Comparison of ENCODE assay signal across 8 cellular contexts in the genomic region with DNA sequence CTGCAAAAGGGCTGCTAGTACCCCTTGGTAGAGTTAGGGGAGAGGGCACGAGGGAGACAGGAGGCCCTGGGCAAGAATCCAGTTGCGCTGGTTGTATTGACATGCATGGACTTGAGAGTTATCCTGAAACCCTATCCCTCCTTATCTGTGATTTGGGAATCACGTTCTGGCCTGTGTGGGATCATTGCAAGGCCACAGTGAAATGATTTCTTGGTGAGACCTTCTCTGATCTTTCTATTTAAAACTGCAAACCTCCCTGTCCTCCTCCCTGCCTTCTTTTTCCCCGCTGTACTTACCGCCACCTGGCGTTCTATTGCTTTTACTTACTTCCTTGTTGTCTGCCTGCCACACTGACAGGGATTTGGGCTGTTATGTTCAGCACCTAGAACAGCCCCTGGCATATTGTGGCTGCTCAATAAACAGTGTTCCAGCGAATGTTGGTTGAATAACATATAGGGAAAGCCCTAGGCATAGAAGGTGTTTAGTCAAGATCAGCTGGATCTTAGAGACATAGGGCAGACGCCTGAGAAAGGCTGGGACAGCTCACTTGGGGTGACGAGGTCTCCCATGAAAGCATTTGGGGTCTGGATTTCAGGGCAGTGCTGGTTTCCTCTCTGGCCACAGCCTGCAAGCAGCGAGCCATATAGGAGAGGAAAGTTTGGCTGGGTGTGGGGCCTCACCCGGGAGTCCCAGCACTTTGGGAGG. TPM values are rescaled to one million over a fixed set of nuclear protein-coding genes. Genes with fewer than 3 reads are reported as not detected.
A peak's percentile ranks its signal among the peaks of the same experiment; 100 is the strongest.
DNase-seq lines count a peak whose midpoint lies in the region; ATAC-seq, FAIRE-seq and TF ChIP-seq lines count a peak whose summit lies in the region.

No MANE protein-coding gene starts in this region.

- H3K27me3 ChIP-seq in BJ (ENCODE audit: control insufficient read depth, insufficient read depth, low read length), result peaks cover 25% of the 10 kb centered on the region
- no peaks in the 10 kb centered on the region for H3K27me3 ChIP-seq in body of pancreas
- peaks cover 4% of the 10 kb centered on the region for H3K27me3 ChIP-seq in lower lobe of right lung (ENCODE audit: low read depth)

- POLR2A ChIA-PET in BJ (lab: Charles Lee), result no interaction called here

- no peak overlapping the region for H3K4me3 ChIP-seq in BJ (ENCODE audit: low read depth, low read length)
- H3K4me3 ChIP-seq in body of pancreas, result no peak overlapping the region
- no peak overlapping the region for H3K4me3 ChIP-seq in lower lobe of right lung

- no peak for ATAC-seq in body of pancreas
- peak; percentile 59 to 70 for ATAC-seq in lower lobe of right lung

- peaks cover 16% of the 10 kb centered on the region for H3K4me1 ChIP-seq in body of pancreas
- H3K4me1 ChIP-seq in lower lobe of right lung, result peaks cover 40% of the 10 kb centered on the region

- CTCF ChIA-PET in BJ (lab: Yijun Ruan, JAX), result interaction anchor here (1.1 to 2.4 kb wide), 6 partner anchors 9 to 165 kb away, joined by 3 to 6 read pairs (median 4); partner anchors contain the start of gene ALPL

- DNase-seq in BJ (ENCODE audit: low read depth) (no peak), GM18507 (ENCODE audit: extremely low spot score, insufficient read length, low read depth) (peak; percentile 49), NCI-H526 treated with DMSO at 0.1 percent for 48 hours (lab: John Stamatoyannopoulos, UW) (peak; percentile 27), body of pancreas (peak; percentile 36 to 59 (median 57)), lower lobe of right lung (no peak), midbrain (lab: John Stamatoyannopoulos, UW) (no peak), NCI-H2081 treated with DMSO at 0.1 percent for 48 hours (lab: John Stamatoyannopoulos, UW) (no peak), hippocampal formation (lab: John Stamatoyannopoulos, UW) (no peak)

- peak; percentile 86 for FAIRE-seq in GM18507 (lab: Jason Lieb, UNC)

- TF ChIP-seq CTCF in BJ (IDR thresholded peaks at IDR 0.05; ENCODE audit: insufficient read depth, low read depth, low read length), result peak; percentile 39; the same call in 1 of the 2 replicates
- peak in 6 of 7 experiments; percentile 26 to 59 (median 54) for TF ChIP-seq CTCF in body of pancreas (IDR thresholded peaks at IDR 0.05)
- peak; percentile 34 for TF ChIP-seq CTCF in lower lobe of right lung (IDR thresholded peaks at IDR 0.05)

- H3K36me3 ChIP-seq in BJ (ENCODE audit: control insufficient read depth, insufficient read depth, low read length) (no peaks in the 10 kb centered on the region), body of pancreas (replicated peaks in 1 of 2; ENCODE audit: insufficient read depth in 1 of 2, low read depth in 2 of 2) (no peaks in the 10 kb centered on the region), lower lobe of right lung (no peaks in the 10 kb centered on the region)

- H3K27ac ChIP-seq in body of pancreas, result no peak overlapping the region
- no peak overlapping the region for H3K27ac ChIP-seq in lower lobe of right lung

- no peak for TF ChIP-seq POLR2A in body of pancreas (IDR thresholded peaks at IDR 0.05)

- intact Hi-C loops in body of pancreas (cut with DNase I) (no loop called here), lower lobe of right lung (cut with DNase I) (no loop called here)

- H3K9me3 ChIP-seq in body of pancreas, result no peaks in the 10 kb centered on the region
- no peaks in the 10 kb centered on the region for H3K9me3 ChIP-seq in lower lobe of right lung

- 46 to 54% methylated on average over 10 to 11 of the region's 11 CpGs for WGBS in body of pancreas, 2 donors

RNA-seq across cellular contexts. Expression of gene ALPL, which starts 25.6 kb away (rescaled TPM):
- polyA plus RNA-seq in BJ (2011; rRNA removed), result 0.28 and 0.45 TPM in 2 replicates
- 0.14 and 0.15 TPM in 2 replicates for polyA minus RNA-seq in BJ (2011; rRNA and poly(A)+ RNA removed)
- total RNA-seq in body of pancreas (10 to 100 TPM in 1 of 2 donors, 1 to 10 TPM in 1; 3.4 to 10.9 TPM), lower lobe of right lung (123 TPM)

Comparison
In these comparisons a context has a peak if more than half of its experiments do, and no peak if none do; other contexts are left out.
1. DNase-seq: peak in GM18507 (single experiment), NCI-H526 treated with DMSO at 0.1 percent for 48 hours (single experiment) and body of pancreas (4 of 4); none in BJ (single experiment), lower lobe of right lung (single experiment), midbrain (single experiment), NCI-H2081 treated with DMSO at 0.1 percent for 48 hours (single experiment) and hippocampal formation (0 of 2).
2. RNA of gene ALPL, which starts 25.6 kb away (total RNA-seq): 123 TPM in lower lobe of right lung (single experiment); 3.4 to 10.9 TPM in body of pancreas; every median in the first group is over 10 times any median in the second.
3. Peak in every context shown above with its lines, with median percentiles within 50 percentile points of each other: CTCF ChIP-seq.